8 cellular contexts compared by ENCODE assay signal in genomic region chr2:38947241-38948239, GRCh38. TPM values are rescaled to one million over a fixed set of nuclear protein-coding genes. Genes with fewer than 3 reads are reported as not detected.
DNase-seq lines count a peak whose midpoint lies in the region; ATAC-seq and TF ChIP-seq lines count a peak whose summit lies in the region.

No MANE protein-coding gene starts in this region.

- no peaks in the 10 kb centered on the region for H3K79me2 ChIP-seq in Karpas-422 (ENCODE audit: low read length)
- no peaks in the 10 kb centered on the region for H3K79me2 ChIP-seq in neural progenitor cell (ENCODE audit: low read depth)

- no peaks in the 10 kb centered on the region for H3K9me2 ChIP-seq in Karpas-422 (replicated peaks; ENCODE audit: insufficient read depth, low read length)

- no peak overlapping the region for H3K9ac ChIP-seq in Karpas-422 (ENCODE audit: low read length)
- H3K9ac ChIP-seq in neural progenitor cell = no peak overlapping the region

- H3K27me3 Mint-ChIP-seq in CD14-positive monocyte (ENCODE audit: low read depth in 3 of 3) = no peaks in the 10 kb centered on the region
- H3K27me3 Mint-ChIP-seq in activated T-cell treated with anti-CD3 and anti-CD28 coated beads, Interleukin-2, amount 50 U/mL, for 4 hours (ENCODE audit: low read depth) = no peaks in the 10 kb centered on the region
- peaks cover 2% of the 10 kb centered on the region for H3K27me3 Mint-ChIP-seq in neural progenitor cell (ENCODE audit: insufficient read depth, low read depth)

- in situ Hi-C loops in Panc1 (cut with HindIII; ENCODE audit: low pct_unique_long_range_greater_than_20kb, low sequenced_read_pairs) = no loop called here

- H3K27ac ChIP-seq in Karpas-422 (ENCODE audit: low read length) (no peak overlapping the region), Panc1 (ENCODE audit: low read length) (no peak overlapping the region), neural progenitor cell (no peak overlapping the region), tibial nerve (no peak overlapping the region)

- H3K4me3 ChIP-seq in Karpas-422 (ENCODE audit: low read length) (no peak overlapping the region), Panc1 (ENCODE audit: low read depth in 2 of 2, low read length in 2 of 2) (no peak overlapping the region), fibroblast of mammary gland (ENCODE audit: control insufficient read depth, low read depth, low read length) (no peak overlapping the region), neural progenitor cell (no peak overlapping the region), tibial nerve (no peak overlapping the region)

- H3K4me3 Mint-ChIP-seq in CD14-positive monocyte = no peak overlapping the region
- no peak overlapping the region for H3K4me3 Mint-ChIP-seq in activated T-cell treated with anti-CD3 and anti-CD28 coated beads, Interleukin-2, amount 50 U/mL, for 4 hours
- no peak overlapping the region for H3K4me3 Mint-ChIP-seq in neural progenitor cell

- H3K4me2 ChIP-seq in Karpas-422 (ENCODE audit: low read depth, low read length, poor library complexity, severe bottlenecking) = no peak overlapping the region
- no peak overlapping the region for H3K4me2 ChIP-seq in neural progenitor cell

- H3K9me3 ChIP-seq in Karpas-422 (ENCODE audit: low read length) = no peaks in the 10 kb centered on the region
- no peaks in the 10 kb centered on the region for H3K9me3 ChIP-seq in Panc1 (ENCODE audit: control insufficient read depth, insufficient read depth, low read depth, low read length)
- H3K9me3 ChIP-seq in neural progenitor cell (ENCODE audit: low read depth) = no peaks in the 10 kb centered on the region
- no peaks in the 10 kb centered on the region for H3K9me3 ChIP-seq in tibial nerve

- H3K4me1 ChIP-seq in Karpas-422 (ENCODE audit: low read length) (no peaks in the 10 kb centered on the region), Panc1 (ENCODE audit: control insufficient read depth, insufficient read depth, low read length) (0 out of 2 replicates have a peak, but pooled peaks cover 5% of the 10 kb centered on the region), neural progenitor cell (peaks cover 14% of the 10 kb centered on the region), tibial nerve (no peaks in the 10 kb centered on the region)

- H3K36me3 Mint-ChIP-seq in CD14-positive monocyte (no peaks in the 10 kb centered on the region), neural progenitor cell (no peaks in the 10 kb centered on the region)
- no peaks in the 10 kb centered on the region for H3K36me3 Mint-ChIP-seq in activated T-cell treated with anti-CD3 and anti-CD28 coated beads, Interleukin-2, amount 50 U/mL, for 4 hours (ENCODE audit: insufficient read depth)

- H2AFZ ChIP-seq in Karpas-422 (ENCODE audit: low read length) = no peak overlapping the region
- H2AFZ ChIP-seq in neural progenitor cell (replicated peaks) = no peak overlapping the region

- TF ChIP-seq CTCF in CD14-positive monocyte (IDR thresholded peaks at IDR 0.05) = peak; percentile 72
- TF ChIP-seq CTCF in Panc1 (IDR thresholded peaks at IDR 0.05) = peak; percentile 87
- peak; percentile 75 for TF ChIP-seq CTCF in fibroblast of mammary gland (conservative IDR thresholded peaks at IDR 0.05; ENCODE audit: control insufficient read depth, insufficient read depth, low read depth, low read length)
- peak; percentile 79 for TF ChIP-seq CTCF in neural progenitor cell (IDR thresholded peaks at IDR 0.05)
- peak; percentile 48 to 64 (median 57) for TF ChIP-seq CTCF in tibial nerve (IDR thresholded peaks at IDR 0.05)

- WGBS in tibial nerve, 2 donors = 59 to 61% methylated on average over 11 of the region's 11 CpGs

- POLR2A ChIA-PET in Panc1 (lab: Charles Lee) = interaction anchor here (0.6 to 1.2 kb wide), 3 partner anchors 11 to 79 kb away, joined by 3 to 24 read pairs (median 4); no protein-coding TSS in a partner anchor

- BruUV-seq in Panc1 (replicated peaks; lab: Mats Ljungman, UMichigan) = no TSS peak

- no peak for TF ChIP-seq POLR2A in tibial nerve (IDR thresholded peaks at IDR 0.05)

- H3K9me3 Mint-ChIP-seq in CD14-positive monocyte = peaks cover 0 to 6% (median 4%) of the 10 kb centered on the region in 7 donors
- no peaks in the 10 kb centered on the region for H3K9me3 Mint-ChIP-seq in activated T-cell treated with anti-CD3 and anti-CD28 coated beads, Interleukin-2, amount 50 U/mL, for 4 hours
- H3K9me3 Mint-ChIP-seq in neural progenitor cell = no peaks in the 10 kb centered on the region

- no peaks in the 10 kb centered on the region for H3F3A ChIP-seq in neural progenitor cell (ENCODE audit: low read depth)

- H3K36me3 ChIP-seq in Karpas-422 (ENCODE audit: insufficient read depth, low read length) (no peaks in the 10 kb centered on the region), Panc1 (ENCODE audit: control insufficient read depth, insufficient read depth, low read length) (no peaks in the 10 kb centered on the region), neural progenitor cell (no peaks in the 10 kb centered on the region), tibial nerve (peaks cover 0 to 8% (median 0%) of the 10 kb centered on the region in 3 donors)

- H3K4me1 Mint-ChIP-seq in CD14-positive monocyte = peaks cover 38% of the 10 kb centered on the region
- no peaks in the 10 kb centered on the region for H3K4me1 Mint-ChIP-seq in activated T-cell treated with anti-CD3 and anti-CD28 coated beads, Interleukin-2, amount 50 U/mL, for 4 hours (ENCODE audit: low read depth)
- peaks cover 28% of the 10 kb centered on the region for H3K4me1 Mint-ChIP-seq in neural progenitor cell

- H4K20me1 ChIP-seq in Karpas-422 (ENCODE audit: insufficient read depth, low read depth, low read length) (no peaks in the 10 kb centered on the region), neural progenitor cell (ENCODE audit: low read depth) (no peaks in the 10 kb centered on the region)

- no peaks in the 10 kb centered on the region for H3K27me3 ChIP-seq in Karpas-422 (ENCODE audit: low read length)
- no peaks in the 10 kb centered on the region; the same call in 1 of the 2 replicates for H3K27me3 ChIP-seq in Panc1 (ENCODE audit: control insufficient read depth, insufficient read depth, low read length)
- H3K27me3 ChIP-seq in neural progenitor cell = no peaks in the 10 kb centered on the region
- H3K27me3 ChIP-seq in tibial nerve = no peaks in the 10 kb centered on the region

- CTCF ChIA-PET in Panc1 (lab: Charles Lee) = interaction anchor here (0.5 to 2.3 kb wide), 19 partner anchors 9 to 749 kb away, joined by 3 to 31 read pairs (median 3); partner anchors contain the start of gene SOS1

- H3K27ac Mint-ChIP-seq in CD14-positive monocyte (peak overlapping the region in 2 of 7 donors; percentile 4 to 36), neural progenitor cell (peak overlapping the region; percentile 58)

- ATAC-seq in GM19463 (IDR thresholded peaks at IDR 0.05; ENCODE audit: unreplicated experiment) = peak; percentile 89
- peak; percentile 98 for ATAC-seq in Panc1
- ATAC-seq in activated T-cell treated with anti-CD3 and anti-CD28 coated beads, Interleukin-2, amount 50 U/mL, for 4 hours = peak; percentile 57 to 77

- DNase-seq in CD14-positive monocyte (ENCODE audit: low spot score) (no peak), Karpas-422 (peak; percentile 92), Panc1 (ENCODE audit: low read depth, low spot score) (peak; percentile 78), fibroblast of mammary gland (ENCODE audit: low read depth) (peak; percentile 74), neural progenitor cell (ENCODE audit: low spot score) (peak; percentile 89), tibial nerve (ENCODE audit: low spot score in 2 of 2) (peak; percentile 46 to 86)
- DNase-seq in activated T-cell treated with anti-CD3 and anti-CD28 coated beads, Interleukin-2, amount 50 U/mL, for 4 hours = peak; percentile 51

- no peak for TF ChIP-seq EP300 in tibial nerve (IDR thresholded peaks at IDR 0.05)

- intact Hi-C loops in CD14-positive monocyte (cut with micrococcal nuclease) (no loop called here), Panc1 (cut with micrococcal nuclease; ENCODE audit: unreplicated experiment) (loop anchor here (1.0 kb wide), 1 partner anchor 283 kb away; no protein-coding TSS in a partner anchor)

RNA-seq across cellular contexts. Expression of gene ARHGEF33, which starts 57.9 kb away (rescaled TPM):
- polyA plus RNA-seq in CD14-positive monocyte = not detected
- 0.18 TPM in 1 of 2 replicates, not detected in the other for total RNA-seq in Karpas-422 (2014; rRNA removed; shearing (Covaris generic); ENCODE audit: low replicate concordance)
- 0.41 TPM for total RNA-seq in Panc1 (2021; ENCODE audit: unreplicated experiment)
- polyA plus RNA-seq in Panc1 (2012; ENCODE audit: insufficient read length) = 0.71 TPM
- under 1 TPM in 2 of 3 donors, not detected in 1; 0.05 to 0.35 TPM for total RNA-seq in activated T-cell treated with anti-CD3 and anti-CD28 coated beads, Interleukin-2, amount 50 U/mL, for 4 hours
- total RNA-seq in neural progenitor cell (ENCODE audit: low replicate concordance) = 0.19 and 2.5 TPM in 2 replicates
- 1 to 10 TPM; 2.5 to 9.3 (median 4.1) TPM for total RNA-seq in tibial nerve
